ENCODE assay signal across 12 cellular contexts in genomic region chr7:138009350-138009653, GRCh38.
"Had no signal": no experiment of that assay in that cellular context is flagged by ENCODE, and none has a peak within 500 bp of the region (broad histone marks: within the 10 kb centered on the region; RNA-seq: fewer than 3 reads in every experiment).

No MANE protein-coding gene starts in this region.

- H3K36me3 ChIP-seq: adrenal gland, ascending aorta, brain microvascular endothelial cell, ovary, prostate gland, upper lobe of right lung had no signal

- DNase-seq: activated B cell treated with CpG ODN at 0.5 μM for 24 hours; activated CD8-positive, alpha-beta memory T cell treated with anti-CD3 and anti-CD28 coated beads, Interleukin-2, amount 50 U/mL, for 4 hours; activated naive CD4-positive, alpha-beta T cell; brain microvascular endothelial cell; effector CD4-positive, alpha-beta T cell; stimulated activated naive CD8-positive, alpha-beta T cell treated with anti-CD3 and anti-CD28 coated beads, Interleukin-15, Interleukin-2, amounts not matched to agents 100 U/mL and 50 U/mL, for 24 hours; upper lobe of right lung had no signal

- H3K27me3 ChIP-seq: adrenal gland, ascending aorta, brain microvascular endothelial cell, ovary, upper lobe of right lung had no signal

- H3K4me1 ChIP-seq: adrenal gland, ascending aorta, prostate gland, upper lobe of right lung had no signal

- H3K27ac ChIP-seq: ascending aorta, brain microvascular endothelial cell, ovary, upper lobe of right lung had no signal

- H3K9me3 ChIP-seq: adrenal gland, ascending aorta, ovary, prostate gland, upper lobe of right lung had no signal

- ATAC-seq: stimulated activated naive CD8-positive, alpha-beta T cell treated with anti-CD3 and anti-CD28 coated beads, Interleukin-15, Interleukin-2, amounts not matched to agents 100 U/mL and 50 U/mL, for 24 hours had no signal

- H3K4me3 ChIP-seq: adrenal gland, ascending aorta, lung, ovary, prostate gland, upper lobe of right lung had no signal
